Comparison of ENCODE assay signal across 1 cellular context in the genomic region with DNA sequence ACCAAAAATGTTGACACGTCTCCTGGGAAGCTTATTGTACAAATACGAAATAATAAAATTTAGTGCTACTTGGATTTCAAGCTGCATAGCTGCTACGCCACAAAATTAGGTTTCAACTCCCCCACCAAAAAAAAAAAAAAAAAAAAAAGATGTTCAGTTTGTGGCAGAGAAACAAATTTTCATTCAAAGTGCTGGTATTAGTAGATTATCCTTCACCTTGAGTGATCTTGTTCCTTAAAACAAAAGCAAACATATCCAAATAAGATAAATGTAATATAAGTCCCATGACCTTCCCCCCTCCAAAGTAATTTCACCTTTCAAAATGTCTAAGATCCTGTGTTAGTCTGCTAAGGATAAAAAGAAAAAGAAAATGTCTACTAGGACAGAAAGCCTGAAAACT.
TF ChIP-seq lines count a peak whose summit lies in the region.

No MANE protein-coding gene starts in this region.

TF ChIP-seq in H1, 55 proteins besides CTCF, POLR2A, EP300 and RAD21:
- TF ChIP-seq JUND (IDR thresholded peaks at IDR 0.05; ENCODE audit: low read length) = no peak
- TF ChIP-seq TEAD4 (IDR thresholded peaks at IDR 0.05; ENCODE audit: low read depth, low read length) = no peak
- TF ChIP-seq EGR1 (IDR thresholded peaks at IDR 0.05; ENCODE audit: borderline replicate concordance, low read depth, low read length) = no peak
- TF ChIP-seq, protein P1, sequence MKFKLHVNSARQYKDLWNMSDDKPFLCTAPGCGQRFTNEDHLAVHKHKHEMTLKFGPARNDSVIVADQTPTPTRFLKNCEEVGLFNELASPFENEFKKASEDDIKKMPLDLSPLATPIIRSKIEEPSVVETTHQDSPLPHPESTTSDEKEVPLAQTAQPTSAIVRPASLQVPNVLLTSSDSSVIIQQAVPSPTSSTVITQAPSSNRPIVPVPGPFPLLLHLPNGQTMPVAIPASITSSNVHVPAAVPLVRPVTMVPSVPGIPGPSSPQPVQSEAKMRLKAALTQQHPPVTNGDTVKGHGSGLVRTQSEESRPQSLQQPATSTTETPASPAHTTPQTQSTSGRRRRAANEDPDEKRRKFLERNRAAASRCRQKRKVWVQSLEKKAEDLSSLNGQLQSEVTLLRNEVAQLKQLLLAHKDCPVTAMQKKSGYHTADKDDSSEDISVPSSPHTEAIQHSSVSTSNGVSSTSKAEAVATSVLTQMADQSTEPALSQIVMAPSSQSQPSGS (IDR thresholded peaks at IDR 0.05; ENCODE audit: low read length) = no peak
- TF ChIP-seq KDM5A (IDR thresholded peaks at IDR 0.05; ENCODE audit: low read length) = no peak
- TF ChIP-seq, protein P2, sequence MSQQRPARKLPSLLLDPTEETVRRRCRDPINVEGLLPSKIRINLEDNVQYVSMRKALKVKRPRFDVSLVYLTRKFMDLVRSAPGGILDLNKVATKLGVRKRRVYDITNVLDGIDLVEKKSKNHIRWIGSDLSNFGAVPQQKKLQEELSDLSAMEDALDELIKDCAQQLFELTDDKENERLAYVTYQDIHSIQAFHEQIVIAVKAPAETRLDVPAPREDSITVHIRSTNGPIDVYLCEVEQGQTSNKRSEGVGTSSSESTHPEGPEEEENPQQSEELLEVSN (IDR thresholded peaks at IDR 0.05) = no peak
- no peak for TF ChIP-seq RNF2 (IDR thresholded peaks at IDR 0.05; ENCODE audit: borderline replicate concordance, low read depth, low read length, missing control alignments, poor library complexity, severe bottlenecking)
- TF ChIP-seq BRCA1 (IDR thresholded peaks at IDR 0.05; ENCODE audit: low read depth, low read length) = no peak
- TF ChIP-seq POLR2AphosphoS5 (IDR thresholded peaks at IDR 0.05; ENCODE audit: low read depth, low read length) = no peak
- no peak for TF ChIP-seq ASH2L (IDR thresholded peaks at IDR 0.05; ENCODE audit: low read length)
- no peak for TF ChIP-seq CHD7 (IDR thresholded peaks at IDR 0.05; ENCODE audit: insufficient replicate concordance, low read length)
- TF ChIP-seq, protein P3, sequence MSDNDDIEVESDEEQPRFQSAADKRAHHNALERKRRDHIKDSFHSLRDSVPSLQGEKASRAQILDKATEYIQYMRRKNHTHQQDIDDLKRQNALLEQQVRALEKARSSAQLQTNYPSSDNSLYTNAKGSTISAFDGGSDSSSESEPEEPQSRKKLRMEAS (IDR thresholded peaks at IDR 0.05) = no peak
- no peak for TF ChIP-seq GABPA (IDR thresholded peaks at IDR 0.05; ENCODE audit: borderline replicate concordance, insufficient read depth, low read length)
- no peak for TF ChIP-seq EZH2 (IDR thresholded peaks at IDR 0.05; ENCODE audit: low read depth, low read length, severe bottlenecking)
- no peak for TF ChIP-seq SP1 (IDR thresholded peaks at IDR 0.05; ENCODE audit: low read depth, low read length)
- no peak for TF ChIP-seq SRF (IDR thresholded peaks at IDR 0.05; ENCODE audit: low read depth, low read length)
- TF ChIP-seq HDAC2 (IDR thresholded peaks at IDR 0.05; ENCODE audit: borderline replicate concordance in 1 of 2, low read depth in 2 of 2, low read length in 2 of 2) = no peak
- no peak for TF ChIP-seq SIX5 (IDR thresholded peaks at IDR 0.05; ENCODE audit: low read depth, low read length)
